In genomic region chr2:175806570-175806969, GRCh38 we compare ENCODE assay signal across 21 cellular contexts.
"Had no signal": no experiment of that assay in that cellular context is flagged by ENCODE, and none has a peak within 500 bp of the region (broad histone marks: within the 10 kb centered on the region; RNA-seq: fewer than 3 reads in every experiment).

No MANE protein-coding gene starts in this region.

- FAIRE-seq: frontal cortex, islet of Langerhans had no signal

- DNase-seq: activated CD4-positive, alpha-beta memory T cell treated with anti-CD3 and anti-CD28 coated beads, Interleukin-2, amount 10 ng/mL, durations not matched to agents 7 days and 5 days; activated CD4-positive, alpha-beta T cell treated with anti-CD3 and anti-CD28 coated beads for 1 hour; activated CD4-positive, alpha-beta T cell treated with anti-CD3 and anti-CD28 coated beads, Interleukin-2, amount 10 ng/mL, durations not matched to agents 7 days and 5 days; activated naive CD8-positive, alpha-beta T cell treated with anti-CD3 and anti-CD28 coated beads, Interleukin-2, amount 50 U/mL, for 24 hours; activated T-cell treated with anti-CD3 and anti-CD28 coated beads, Interleukin-2, amount 50 U/mL, for 4 hours; amygdala; dermis blood vessel endothelial cell; effector CD4-positive, alpha-beta T cell; esophagus squamous epithelium; left lung; lower lobe of right lung; stimulated activated CD4-positive, alpha-beta T cell treated with anti-CD3 and anti-CD28 coated beads, Interleukin-2, amount 100 ng/mL, for 48 hours; stimulated activated naive CD4-positive, alpha-beta T cell treated with Interleukin-2 at 50 U/mL for 16 hours; T-helper 2 cell had no signal

- H3K4me3 ChIP-seq: breast epithelium, esophagus squamous epithelium, left lung, lower lobe of right lung, tibial nerve had no signal

- H3K9me3 ChIP-seq: breast epithelium, esophagus squamous epithelium, left lung, lower lobe of right lung, neutrophil, tibial nerve had no signal

- H3K4me1 ChIP-seq: breast epithelium, esophagus squamous epithelium, left lung, lower lobe of right lung, tibial nerve had no signal

- H3K27me3 ChIP-seq: breast epithelium, left lung, tibial nerve had no signal

- ATAC-seq: activated naive CD8-positive, alpha-beta T cell treated with anti-CD3 and anti-CD28 coated beads, Interleukin-2, amount 50 U/mL, for 24 hours; activated T-cell treated with anti-CD3 and anti-CD28 coated beads, Interleukin-2, amount 50 U/mL, for 4 hours; activated T-helper 17 cell treated with anti-CD3 and anti-CD28 coated beads, Interleukin-2, amount 50 U/mL, for 72 hours; left lung; lower lobe of right lung; natural killer cell treated with Interleukin-12 subunit alpha and Interleukin-12 subunit beta and Interleukin-15 and Interleukin-18, amount 100 ng/mL, for 72 hours had no signal

- H3K36me3 ChIP-seq: breast epithelium, esophagus squamous epithelium, left lung, lower lobe of right lung, neutrophil, tibial nerve had no signal

- H3K27ac ChIP-seq: breast epithelium, esophagus squamous epithelium, left lung, lower lobe of right lung, neutrophil, tibial nerve had no signal
